In the genomic region with DNA sequence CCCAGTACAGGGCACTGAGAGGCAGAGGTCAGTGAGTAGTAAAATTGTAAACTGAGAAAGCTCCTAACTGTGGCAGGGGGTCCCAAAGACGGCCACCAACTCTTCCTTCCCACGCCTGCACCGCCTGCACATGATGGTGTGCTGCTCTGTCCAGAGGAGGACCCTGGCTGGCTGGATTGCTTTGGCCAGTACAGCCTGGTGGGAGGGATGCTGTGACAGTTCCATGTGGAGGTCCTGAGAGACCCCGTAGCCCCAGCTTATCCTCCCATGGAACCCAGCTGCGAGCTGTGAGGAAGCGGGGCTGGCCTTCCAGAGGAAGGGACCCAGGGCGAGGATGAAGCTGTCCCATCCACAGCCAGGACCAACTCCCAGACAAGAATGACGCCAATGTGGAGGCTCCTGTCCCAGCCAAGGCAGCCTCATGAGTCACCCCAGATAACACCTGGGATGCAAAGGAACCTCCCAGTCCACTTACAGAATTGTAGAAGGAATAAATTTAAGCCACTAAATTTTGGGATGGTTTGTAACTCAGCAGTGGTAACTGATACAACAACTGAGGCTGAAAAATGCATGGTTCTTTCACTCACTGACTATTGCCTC, we compare ENCODE assay signal across 15 cellular contexts. TPM values are rescaled to one million over a fixed set of nuclear protein-coding genes. Genes with fewer than 3 reads are reported as not detected.
DNase-seq lines count a peak whose midpoint lies in the region; ATAC-seq and TF ChIP-seq lines count a peak whose summit lies in the region.
"Had no signal": no experiment of that assay in that cellular context is flagged by ENCODE, and none has a peak within 500 bp of the region (broad histone marks: within the 10 kb centered on the region; RNA-seq: fewer than 3 reads in every experiment).

No MANE protein-coding gene starts in this region.

- H3K4me1 ChIP-seq in heart right ventricle (peaks cover 8 to 42% (median 34%) of the 10 kb centered on the region in 9 donors), body of pancreas (peaks cover 63% of the 10 kb centered on the region), uterus (peaks cover 11 to 14% of the 10 kb centered on the region in 2 donors), tibial nerve (peaks cover 0 to 32% (median 26%) of the 10 kb centered on the region in 4 donors)

- peak overlapping the region in 2 of 6 donors; percentile 84 to 93 for H3K27ac Mint-ChIP-seq in naive B cell
- H3K27ac Mint-ChIP-seq in activated CD4-positive, alpha-beta T cell treated with anti-CD3 and anti-CD28 coated beads, Interleukin-2, amount 10 ng/mL, durations not matched to agents 24 days and 14 days: no peak overlapping the region
- H3K27ac Mint-ChIP-seq: stimulated activated effector memory CD8-positive, alpha-beta T cell treated with anti-CD3 and anti-CD28 coated beads, Interleukin-12 subunit alpha, Interleukin-12 subunit beta, amount 100 ng/mL, for 72 hours had no signal

- peak overlapping the region in 5 of 10 donors; percentile 93 to 99 (median 98) for H3K27ac ChIP-seq in heart right ventricle
- H3K27ac ChIP-seq in body of pancreas: peak overlapping the region in 3 of 4 donors; percentile 91 to 96 (median 94)
- H3K27ac ChIP-seq in uterus: peak overlapping the region; percentile 90 to 94
- peak overlapping the region in 2 of 4 donors; percentile 95 to 96 for H3K27ac ChIP-seq in tibial nerve

- DNase-seq in Right ventricle myocardium inferior (ENCODE audit: missing footprints) (peak; percentile 26), heart right ventricle (no peak), body of pancreas (peak in 2 of 4 donors; percentile 13 to 61), naive B cell (no peak), uterus (peak in 1 of 2 donors; percentile 16), tibial nerve (ENCODE audit: low spot score in 2 of 2) (no peak)
- DNase-seq in activated CD4-positive, alpha-beta T cell treated with anti-CD3 and anti-CD28 coated beads, Interleukin-2, amount 10 ng/mL, durations not matched to agents 24 days and 14 days: no peak
- DNase-seq: activated CD4-positive, alpha-beta T cell treated with anti-CD3 and anti-CD28 coated beads for 1 hour; anterior cingulate cortex; T-helper 9 cell had no signal

- TF ChIP-seq POLR2A in body of pancreas (IDR thresholded peaks at IDR 0.05) (no peak), uterus (IDR thresholded peaks at IDR 0.05) (no peak), tibial nerve (IDR thresholded peaks at IDR 0.05) (no peak)

- intact Hi-C loops in Right ventricle myocardium inferior (cut with DNase I): loop anchor here (2.0 to 10.0 kb wide), 2 partner anchors 27 to 235 kb away; no protein-coding TSS in a partner anchor
- intact Hi-C loops in heart right ventricle (cut with DNase I): loop anchor here in 7 of 10 donors (1.0 to 10.0 kb wide), 9 partner anchors 33 to 1705 kb away; a partner anchor contains a TSS
- intact Hi-C loops in body of pancreas (cut with DNase I): loop anchor here (5.0 kb wide), 1 partner anchor 63 kb away; no protein-coding TSS in a partner anchor
- intact Hi-C loops in uterus (cut with DNase I; ENCODE audit: low total_unique reads): no loop called here
- intact Hi-C loops in activated CD4-positive, alpha-beta T cell treated with anti-CD3 and anti-CD28 coated beads, Interleukin-2, amount 10 ng/mL, durations not matched to agents 24 days and 14 days (cut with micrococcal nuclease): loop anchor here (2.0 to 10.0 kb wide), 3 partner anchors 111 to 275 kb away; a partner anchor contains a TSS

- H3K9me3 ChIP-seq in heart right ventricle (no peaks in the 10 kb centered on the region), body of pancreas (no peaks in the 10 kb centered on the region), uterus (no peaks in the 10 kb centered on the region), tibial nerve (no peaks in the 10 kb centered on the region)
- H3K9me3 ChIP-seq: prostate gland, thyroid gland had no signal

- H3K4me3 ChIP-seq in heart right ventricle (no peak overlapping the region), body of pancreas (no peak overlapping the region), uterus (no peak overlapping the region), tibial nerve (no peak overlapping the region)
- H3K4me3 ChIP-seq: prostate gland, thyroid gland had no signal

- peak overlapping the region in 5 of 8 donors; percentile 17 to 98 (median 79) for H3K4me3 Mint-ChIP-seq in naive B cell
- no peak overlapping the region for H3K4me3 Mint-ChIP-seq in activated CD4-positive, alpha-beta T cell treated with anti-CD3 and anti-CD28 coated beads, Interleukin-2, amount 10 ng/mL, durations not matched to agents 24 days and 14 days

- H3K36me3 ChIP-seq in heart right ventricle: peaks cover 0 to 4% (median 0%) of the 10 kb centered on the region in 9 donors
- H3K36me3 ChIP-seq in body of pancreas (replicated peaks in 1 of 2; ENCODE audit: insufficient read depth in 1 of 2, low read depth in 2 of 2): no peaks in the 10 kb centered on the region
- no peaks in the 10 kb centered on the region for H3K36me3 ChIP-seq in uterus
- no peaks in the 10 kb centered on the region for H3K36me3 ChIP-seq in tibial nerve
- H3K36me3 ChIP-seq: prostate gland, thyroid gland had no signal

- TF ChIP-seq CTCF in heart right ventricle (IDR thresholded peaks at IDR 0.05) (no peak), body of pancreas (IDR thresholded peaks at IDR 0.05) (no peak), uterus (IDR thresholded peaks at IDR 0.05) (no peak), tibial nerve (IDR thresholded peaks at IDR 0.05) (no peak)

- H3K27me3 ChIP-seq in heart right ventricle (no peaks in the 10 kb centered on the region), body of pancreas (no peaks in the 10 kb centered on the region), uterus (no peaks in the 10 kb centered on the region), tibial nerve (no peaks in the 10 kb centered on the region)
- H3K27me3 ChIP-seq: thyroid gland had no signal

- no peak for TF ChIP-seq EP300 in tibial nerve (IDR thresholded peaks at IDR 0.05)

- WGBS in heart right ventricle, 2 donors: 92% methylated on average over 8 of the region's 8 CpGs
- 73 to 93% methylated on average over 4 to 8 of the region's 8 CpGs for WGBS in body of pancreas, 2 donors
- 92 to 94% methylated on average over 8 of the region's 8 CpGs for WGBS in tibial nerve, 2 donors

- H3K4me1 Mint-ChIP-seq in naive B cell: peaks cover 37 to 69% (median 67%) of the 10 kb centered on the region in 3 donors
- peaks cover 22% of the 10 kb centered on the region for H3K4me1 Mint-ChIP-seq in activated CD4-positive, alpha-beta T cell treated with anti-CD3 and anti-CD28 coated beads, Interleukin-2, amount 10 ng/mL, durations not matched to agents 24 days and 14 days

- no peak for ATAC-seq in Right ventricle myocardium inferior
- ATAC-seq in heart right ventricle: no peak
- ATAC-seq in body of pancreas: no peak
- no peak for ATAC-seq in naive B cell (ENCODE audit: low read depth in 2 of 2)
- no peak for ATAC-seq in GM19324 (IDR thresholded peaks at IDR 0.05; ENCODE audit: low FRiP score, unreplicated experiment)
- ATAC-seq: stimulated activated effector memory CD8-positive, alpha-beta T cell treated with anti-CD3 and anti-CD28 coated beads, Interleukin-12 subunit alpha, Interleukin-12 subunit beta, amount 100 ng/mL, for 72 hours had no signal

- H3K27me3 Mint-ChIP-seq in naive B cell: no peaks in the 10 kb centered on the region
- peaks cover 45% of the 10 kb centered on the region for H3K27me3 Mint-ChIP-seq in activated CD4-positive, alpha-beta T cell treated with anti-CD3 and anti-CD28 coated beads, Interleukin-2, amount 10 ng/mL, durations not matched to agents 24 days and 14 days

- H3K36me3 Mint-ChIP-seq in naive B cell: no peaks in the 10 kb centered on the region
- peaks cover 6% of the 10 kb centered on the region for H3K36me3 Mint-ChIP-seq in activated CD4-positive, alpha-beta T cell treated with anti-CD3 and anti-CD28 coated beads, Interleukin-2, amount 10 ng/mL, durations not matched to agents 24 days and 14 days (ENCODE audit: low read depth)

- H3K9me3 Mint-ChIP-seq in naive B cell: no peaks in the 10 kb centered on the region
- H3K9me3 Mint-ChIP-seq in activated CD4-positive, alpha-beta T cell treated with anti-CD3 and anti-CD28 coated beads, Interleukin-2, amount 10 ng/mL, durations not matched to agents 24 days and 14 days: no peaks in the 10 kb centered on the region
- H3K9me3 Mint-ChIP-seq: stimulated activated effector memory CD8-positive, alpha-beta T cell treated with anti-CD3 and anti-CD28 coated beads, Interleukin-12 subunit alpha, Interleukin-12 subunit beta, amount 100 ng/mL, for 72 hours had no signal

RNA-seq across cellular contexts. Expression of a gene that starts 2.0 kb away (rescaled TPM):
- total RNA-seq in Right ventricle myocardium inferior (135 TPM), heart right ventricle (100 to 1,000 TPM in 3 of 10 donors, 10 to 100 TPM in 7; 72.5 to 114 (median 87.4) TPM), body of pancreas (10 to 100 TPM; 73.8 to 83.8 TPM), uterus (10 to 100 TPM; 11.8 to 35.1 (median 23.1) TPM), tibial nerve (10 to 100 TPM; 38.5 to 55.5 (median 42.2) TPM)
- polyA plus RNA-seq in heart right ventricle (10 to 100 TPM; 29.7 to 62.2 TPM), naive B cell (ENCODE audit: low read depth in 6 of 6) (100 to 1,000 TPM in 2 of 6 donors, 10 to 100 TPM in 4; 84.6 to 115 (median 92.8) TPM)
- total RNA-seq in activated CD4-positive, alpha-beta T cell treated with anti-CD3 and anti-CD28 coated beads, Interleukin-2, amount 10 ng/mL, durations not matched to agents 24 days and 14 days: 13.0 and 13.5 TPM in 2 replicates

RNA-seq across cellular contexts. Expression of a gene that starts 22.0 kb away (rescaled TPM):
- total RNA-seq in Right ventricle myocardium inferior (0.14 TPM), heart right ventricle (under 1 TPM in 8 of 10 donors, not detected in 2; 0.20 to 0.79 (median 0.42) TPM), body of pancreas (under 1 TPM in 1 of 2 donors, not detected in 1; 0.66 TPM), uterus (under 1 TPM in 1 of 4 donors, not detected in 3; 0.18 TPM), tibial nerve (not detected)
- polyA plus RNA-seq in heart right ventricle (under 1 TPM; 0.16 to 0.37 TPM), naive B cell (ENCODE audit: low read depth in 6 of 6) (not detected)
- total RNA-seq in activated CD4-positive, alpha-beta T cell treated with anti-CD3 and anti-CD28 coated beads, Interleukin-2, amount 10 ng/mL, durations not matched to agents 24 days and 14 days: not detected in 2 replicates
- total RNA-seq: prostate gland, SK-MEL-5, thyroid gland had no signal
